Comparison of ENCODE assay signal across 28 cellular contexts in the genomic region with DNA sequence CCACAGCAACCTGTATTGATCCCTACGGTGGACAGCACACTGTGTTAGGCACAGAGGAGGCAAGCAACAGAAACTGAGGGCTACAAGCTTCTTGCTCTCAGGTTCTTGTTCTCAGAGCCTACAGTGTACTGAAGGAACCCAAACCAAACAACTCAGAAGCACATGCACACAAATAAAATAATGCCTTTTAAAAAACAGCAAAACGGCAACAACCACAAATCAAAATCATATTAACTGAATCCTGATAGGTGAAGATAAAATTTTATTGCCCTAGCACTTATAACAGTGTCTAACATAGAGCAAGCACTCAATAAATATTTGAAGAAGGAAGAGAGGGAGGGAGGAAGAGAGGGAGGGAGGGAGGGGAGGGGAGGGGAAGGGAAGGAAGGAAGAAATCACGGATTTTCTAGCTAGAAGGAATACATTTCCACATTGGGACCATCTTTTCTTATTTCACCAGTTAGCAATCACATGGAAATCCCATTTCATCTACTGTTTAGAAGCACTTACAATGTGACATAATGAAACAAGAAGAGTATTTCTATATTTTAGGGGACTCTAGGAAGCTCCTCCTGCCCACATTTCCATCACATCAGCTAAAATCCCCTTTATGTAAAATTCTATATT. TPM values are rescaled to one million over a fixed set of nuclear protein-coding genes. Genes with fewer than 3 reads are reported as not detected.
A peak's percentile ranks its signal among the peaks of the same experiment; 100 is the strongest.
DNase-seq lines count a peak whose midpoint lies in the region; TF ChIP-seq lines count a peak whose summit lies in the region.
"Had no signal": no experiment of that assay in that cellular context is flagged by ENCODE, and none has a peak within 500 bp of the region (broad histone marks: within the 10 kb centered on the region; RNA-seq: fewer than 3 reads in every experiment).

No MANE protein-coding gene starts in this region.

- H3K4me3 Mint-ChIP-seq in nephron progenitor cell (no peak overlapping the region), endodermal cell (no peak overlapping the region)
- no peak overlapping the region for H3K4me3 Mint-ChIP-seq in activated naive CD4-positive, alpha-beta T cell treated with anti-CD3 and anti-CD28 coated beads, Interleukin-2, amount 10 ng/mL, durations not matched to agents 7 days and 5 days
- H3K4me3 Mint-ChIP-seq: T-cell had no signal

- H3K36me3 Mint-ChIP-seq in nephron progenitor cell (ENCODE audit: low read depth), result peaks cover 5% of the 10 kb centered on the region
- H3K36me3 Mint-ChIP-seq in activated naive CD4-positive, alpha-beta T cell treated with anti-CD3 and anti-CD28 coated beads, Interleukin-2, amount 10 ng/mL, durations not matched to agents 7 days and 5 days, result peaks cover 7% of the 10 kb centered on the region
- H3K36me3 Mint-ChIP-seq in endodermal cell (ENCODE audit: low read depth), result no peaks in the 10 kb centered on the region

- CTCF ChIA-PET in activated naive CD4-positive, alpha-beta T cell treated with anti-CD3 and anti-CD28 coated beads, Interleukin-2, amount 10 ng/mL, durations not matched to agents 7 days and 5 days (lab: Charles Lee), result interaction anchor here (1.3 to 2.0 kb wide), 2 partner anchors 11 to 20 kb away, joined by 3 to 4 read pairs; no protein-coding TSS in a partner anchor

- no peak overlapping the region for H3K9ac ChIP-seq in endodermal cell (ENCODE audit: extremely low read depth, low read length, poor library complexity, severe bottlenecking)
- H3K9ac ChIP-seq: GM23248 had no signal

- H3K9me3 Mint-ChIP-seq in nephron progenitor cell (no peaks in the 10 kb centered on the region), endodermal cell (no peaks in the 10 kb centered on the region)
- no peaks in the 10 kb centered on the region for H3K9me3 Mint-ChIP-seq in activated naive CD4-positive, alpha-beta T cell treated with anti-CD3 and anti-CD28 coated beads, Interleukin-2, amount 10 ng/mL, durations not matched to agents 7 days and 5 days
- H3K9me3 Mint-ChIP-seq: CD8-positive, alpha-beta memory T cell; T-cell had no signal

- H3K27ac ChIP-seq in C4-2B, result peak overlapping the region; percentile 36; the same call in 1 of the 2 replicates
- no peak overlapping the region for H3K27ac ChIP-seq in endodermal cell (ENCODE audit: low read depth, low read length)
- H3K27ac ChIP-seq: A549, GM23248, RWPE1 had no signal

- no peaks in the 10 kb centered on the region for H3K36me3 ChIP-seq in endodermal cell (ENCODE audit: control insufficient read depth, insufficient read depth, low read length)
- H3K36me3 ChIP-seq: MG63 had no signal

- no peaks in the 10 kb centered on the region for H3K27me3 ChIP-seq in endodermal cell (ENCODE audit: control insufficient read depth, insufficient read depth, low read length, poor library complexity, severe bottlenecking)
- H3K27me3 ChIP-seq: MG63 had no signal

- H3K9me3 ChIP-seq in endodermal cell (ENCODE audit: control insufficient read depth, low read length), result no peaks in the 10 kb centered on the region
- H3K9me3 ChIP-seq: A549, MG63 had no signal

- no peak overlapping the region for H3K4me3 ChIP-seq in endodermal cell (ENCODE audit: low read length)
- H3K4me3 ChIP-seq: A549, GM12878, GM23248, MG63 had no signal

- TF ChIP-seq CTCF in C4-2B (conservative IDR thresholded peaks at IDR 0.05) (no peak), nephron progenitor cell (IDR thresholded peaks at IDR 0.05) (no peak), endodermal cell (conservative IDR thresholded peaks at IDR 0.05) (no peak)

- H3K4me1 ChIP-seq in endodermal cell (ENCODE audit: control insufficient read depth, insufficient read depth, low read length), result peaks cover 6% of the 10 kb centered on the region

- H3K27ac Mint-ChIP-seq in nephron progenitor cell (peak overlapping the region; percentile 9), endodermal cell (no peak overlapping the region)
- no peak overlapping the region for H3K27ac Mint-ChIP-seq in activated naive CD4-positive, alpha-beta T cell treated with anti-CD3 and anti-CD28 coated beads, Interleukin-2, amount 10 ng/mL, durations not matched to agents 7 days and 5 days

- peak; percentile 8 for DNase-seq in DMS153 (lab: John Stamatoyannopoulos, UW)
- DNase-seq in NCI-H69 (lab: John Stamatoyannopoulos, UW), result peak; percentile 62
- DNase-seq in nephron progenitor cell, result no peak
- DNase-seq in activated naive CD4-positive, alpha-beta T cell treated with anti-CD3 and anti-CD28 coated beads, Interleukin-2, amount 10 ng/mL, durations not matched to agents 7 days and 5 days, result no peak
- DNase-seq in NAMALWA (ENCODE audit: low spot score), result no peak
- DNase-seq in endodermal cell, result no peak
- DNase-seq: C1 segment of cervical spinal cord; Calu3; CD8-positive, alpha-beta memory T cell; DMS79; EL; GDM1; GM23248; H7; KBM-7; MG63; NCI-H1694; NCI-H2081 treated with DMSO at 0.1 percent for 48 hours; NCI-H2171; NCI-H226; NCI-H524; NCI-H774; SHP77; T-cell had no signal

- H3K4me1 Mint-ChIP-seq in nephron progenitor cell, result peaks cover 60% of the 10 kb centered on the region
- peaks cover 25% of the 10 kb centered on the region for H3K4me1 Mint-ChIP-seq in activated naive CD4-positive, alpha-beta T cell treated with anti-CD3 and anti-CD28 coated beads, Interleukin-2, amount 10 ng/mL, durations not matched to agents 7 days and 5 days
- H3K4me1 Mint-ChIP-seq in endodermal cell, result peaks cover 32% of the 10 kb centered on the region

- WGBS in endodermal cell (ENCODE audit: insufficient coverage in 1 of 2, insufficient read length in 1 of 2), 2 experiments, result 86 to 100% methylated on average over 1 of the region's 3 CpGs

- H3K27me3 Mint-ChIP-seq in nephron progenitor cell (ENCODE audit: low read depth, poor library complexity), result peaks cover 2% of the 10 kb centered on the region
- no peaks in the 10 kb centered on the region for H3K27me3 Mint-ChIP-seq in activated naive CD4-positive, alpha-beta T cell treated with anti-CD3 and anti-CD28 coated beads, Interleukin-2, amount 10 ng/mL, durations not matched to agents 7 days and 5 days
- H3K27me3 Mint-ChIP-seq in endodermal cell (ENCODE audit: insufficient read depth), result no peaks in the 10 kb centered on the region
- H3K27me3 Mint-ChIP-seq: T-cell had no signal

RNA-seq across cellular contexts. Expression of a gene that starts 27.2 kb away (rescaled TPM):
- 10 to 100 TPM; 15.3 to 16.6 TPM for total RNA-seq in endodermal cell
- 16.2 TPM for polyA plus RNA-seq in endodermal cell (2013, experiment 1 of 2)
- polyA plus RNA-seq in endodermal cell (2013, experiment 2 of 2), result 12.4 TPM

RNA-seq across cellular contexts. Expression of a gene that starts 27.3 kb away (rescaled TPM):
- total RNA-seq in endodermal cell, result 10 to 100 TPM; 15.9 to 23.2 TPM
- polyA plus RNA-seq in endodermal cell (2013, experiment 1 of 2), result 9.5 TPM
- polyA plus RNA-seq in endodermal cell (2013, experiment 2 of 2), result 8.9 TPM

RNA-seq across cellular contexts. Expression of a gene that starts 57.4 kb away (rescaled TPM):
- 1 to 10 TPM; 1.5 to 2.6 TPM for total RNA-seq in endodermal cell
- 0.61 TPM for polyA plus RNA-seq in endodermal cell (2013, experiment 1 of 2)
- polyA plus RNA-seq in endodermal cell (2013, experiment 2 of 2), result 1.4 TPM

Comparison
In these comparisons a context has a peak if more than half of its experiments do, and no peak if none do; other contexts are left out.
1. DNase-seq: peak in DMS153 (single experiment) and NCI-H69 (single experiment); none in nephron progenitor cell (single experiment), activated naive CD4-positive, alpha-beta T cell treated with anti-CD3 and anti-CD28 coated beads, Interleukin-2, amount 10 ng/mL, durations not matched to agents 7 days and 5 days (single experiment), NAMALWA (single experiment) and endodermal cell (single experiment).